ENCODE assay signal across 1 cellular context in genomic region chr3:188229726-188230125, GRCh38.
TF ChIP-seq lines count a peak whose summit lies in the region.

No MANE protein-coding gene starts in this region.

TF ChIP-seq in HepG2, 621 proteins besides CTCF, POLR2A, EP300 and RAD21 (continued from another document and continues in another):
- TF ChIP-seq ZNF710 (CRISPR knock-in tag; IDR thresholded peaks at IDR 0.05; ENCODE audit: borderline replicate concordance): peak; percentile 28; the same call in 1 of the 2 replicates
- TF ChIP-seq PITX1 (CRISPR knock-in tag; IDR thresholded peaks at IDR 0.05): peak; percentile 87
- TF ChIP-seq GATAD2A (CRISPR knock-in tag; IDR thresholded peaks at IDR 0.05): 0 out of 2 replicates have a peak, but pooled peaks have one; percentile 18
- peak; percentile 47 for TF ChIP-seq MED1 (CRISPR knock-in tag; IDR thresholded peaks at IDR 0.05)
- no peak for TF ChIP-seq ZNF615 (CRISPR knock-in tag; IDR thresholded peaks at IDR 0.05; ENCODE audit: borderline replicate concordance)
- peak; percentile 44; the same call in 1 of the 2 replicates for TF ChIP-seq ZBTB33 (CRISPR knock-in tag; IDR thresholded peaks at IDR 0.05)
- 0 out of 2 replicates have a peak, but pooled peaks have one; percentile 23 for TF ChIP-seq ZNF775 (CRISPR knock-in tag; IDR thresholded peaks at IDR 0.05; ENCODE audit: borderline replicate concordance)
- TF ChIP-seq, protein P1, sequence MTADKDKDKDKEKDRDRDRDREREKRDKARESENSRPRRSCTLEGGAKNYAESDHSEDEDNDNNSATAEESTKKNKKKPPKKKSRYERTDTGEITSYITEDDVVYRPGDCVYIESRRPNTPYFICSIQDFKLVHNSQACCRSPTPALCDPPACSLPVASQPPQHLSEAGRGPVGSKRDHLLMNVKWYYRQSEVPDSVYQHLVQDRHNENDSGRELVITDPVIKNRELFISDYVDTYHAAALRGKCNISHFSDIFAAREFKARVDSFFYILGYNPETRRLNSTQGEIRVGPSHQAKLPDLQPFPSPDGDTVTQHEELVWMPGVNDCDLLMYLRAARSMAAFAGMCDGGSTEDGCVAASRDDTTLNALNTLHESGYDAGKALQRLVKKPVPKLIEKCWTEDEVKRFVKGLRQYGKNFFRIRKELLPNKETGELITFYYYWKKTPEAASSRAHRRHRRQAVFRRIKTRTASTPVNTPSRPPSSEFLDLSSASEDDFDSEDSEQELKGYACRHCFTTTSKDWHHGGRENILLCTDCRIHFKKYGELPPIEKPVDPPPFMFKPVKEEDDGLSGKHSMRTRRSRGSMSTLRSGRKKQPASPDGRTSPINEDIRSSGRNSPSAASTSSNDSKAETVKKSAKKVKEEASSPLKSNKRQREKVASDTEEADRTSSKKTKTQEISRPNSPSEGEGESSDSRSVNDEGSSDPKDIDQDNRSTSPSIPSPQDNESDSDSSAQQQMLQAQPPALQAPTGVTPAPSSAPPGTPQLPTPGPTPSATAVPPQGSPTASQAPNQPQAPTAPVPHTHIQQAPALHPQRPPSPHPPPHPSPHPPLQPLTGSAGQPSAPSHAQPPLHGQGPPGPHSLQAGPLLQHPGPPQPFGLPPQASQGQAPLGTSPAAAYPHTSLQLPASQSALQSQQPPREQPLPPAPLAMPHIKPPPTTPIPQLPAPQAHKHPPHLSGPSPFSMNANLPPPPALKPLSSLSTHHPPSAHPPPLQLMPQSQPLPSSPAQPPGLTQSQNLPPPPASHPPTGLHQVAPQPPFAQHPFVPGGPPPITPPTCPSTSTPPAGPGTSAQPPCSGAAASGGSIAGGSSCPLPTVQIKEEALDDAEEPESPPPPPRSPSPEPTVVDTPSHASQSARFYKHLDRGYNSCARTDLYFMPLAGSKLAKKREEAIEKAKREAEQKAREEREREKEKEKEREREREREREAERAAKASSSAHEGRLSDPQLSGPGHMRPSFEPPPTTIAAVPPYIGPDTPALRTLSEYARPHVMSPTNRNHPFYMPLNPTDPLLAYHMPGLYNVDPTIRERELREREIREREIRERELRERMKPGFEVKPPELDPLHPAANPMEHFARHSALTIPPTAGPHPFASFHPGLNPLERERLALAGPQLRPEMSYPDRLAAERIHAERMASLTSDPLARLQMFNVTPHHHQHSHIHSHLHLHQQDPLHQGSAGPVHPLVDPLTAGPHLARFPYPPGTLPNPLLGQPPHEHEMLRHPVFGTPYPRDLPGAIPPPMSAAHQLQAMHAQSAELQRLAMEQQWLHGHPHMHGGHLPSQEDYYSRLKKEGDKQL (CRISPR knock-in tag; IDR thresholded peaks at IDR 0.05; ENCODE audit: low read depth): 0 out of 2 replicates have a peak, but pooled peaks have one; percentile 21
- no peak for TF ChIP-seq NPAS2 (CRISPR knock-in tag; IDR thresholded peaks at IDR 0.05; ENCODE audit: borderline replicate concordance)
- TF ChIP-seq EED (CRISPR knock-in tag; IDR thresholded peaks at IDR 0.05): no peak
- peak; percentile 78 for TF ChIP-seq TBX2 (CRISPR knock-in tag; IDR thresholded peaks at IDR 0.05; ENCODE audit: borderline replicate concordance)
- TF ChIP-seq ARID5B (CRISPR knock-in tag; IDR thresholded peaks at IDR 0.05): peak; percentile 37; the same call in 1 of the 2 replicates
- peak; percentile 62 for TF ChIP-seq NR2F6 (IDR thresholded peaks at IDR 0.05)
- peak; percentile 29; the same call in 1 of the 2 replicates for TF ChIP-seq NR2F6 (CRISPR knock-in tag; IDR thresholded peaks at IDR 0.05)
- TF ChIP-seq SPEN (CRISPR knock-in tag; IDR thresholded peaks at IDR 0.05; ENCODE audit: low read depth): no peak
- peak; percentile 32; the same call in 1 of the 2 replicates for TF ChIP-seq RXRB (CRISPR knock-in tag; IDR thresholded peaks at IDR 0.05; ENCODE audit: borderline replicate concordance)
- no peak for TF ChIP-seq MZF1 (CRISPR knock-in tag; IDR thresholded peaks at IDR 0.05; ENCODE audit: borderline replicate concordance)
- peak; percentile 48; the same call in 1 of the 2 replicates for TF ChIP-seq SALL1 (CRISPR knock-in tag; IDR thresholded peaks at IDR 0.05)
- no peak for TF ChIP-seq SOX13 (IDR thresholded peaks at IDR 0.05)
- peak in 1 of 2 experiments; percentile 42; a peak in 2 of 4 replicates for TF ChIP-seq SOX13 (CRISPR knock-in tag; conservative IDR thresholded peaks at IDR 0.05 in 1 of 2, IDR thresholded peaks at IDR 0.05 in 1 of 2)
- TF ChIP-seq TCF7 (IDR thresholded peaks at IDR 0.05; ENCODE audit: low read depth): peak; percentile 60
- no peak for TF ChIP-seq CBX1 (IDR thresholded peaks at IDR 0.05; ENCODE audit: low read depth)
- TF ChIP-seq PAXIP1 (CRISPR knock-in tag; conservative IDR thresholded peaks at IDR 0.05): peak; percentile 55; the same call in 1 of the 2 replicates
- TF ChIP-seq HDAC1 (CRISPR knock-in tag; IDR thresholded peaks at IDR 0.05): 0 out of 2 replicates have a peak, but pooled peaks have one; percentile 15
- peak; percentile 29; the same call in 1 of the 2 replicates for TF ChIP-seq DPF2 (CRISPR knock-in tag; IDR thresholded peaks at IDR 0.05; ENCODE audit: borderline replicate concordance, low read depth)
- TF ChIP-seq HOXA3 (CRISPR knock-in tag; IDR thresholded peaks at IDR 0.05): no peak
- no peak for TF ChIP-seq FOXP1 (IDR thresholded peaks at IDR 0.05)
- peak; percentile 36; the same call in 1 of the 2 replicates for TF ChIP-seq FOXP1 (CRISPR knock-in tag; IDR thresholded peaks at IDR 0.05)
- no peak for TF ChIP-seq ZC3H4 (CRISPR knock-in tag; IDR thresholded peaks at IDR 0.05; ENCODE audit: borderline replicate concordance)
- TF ChIP-seq LCORL (IDR thresholded peaks at IDR 0.05): no peak
- peak; percentile 67; the same call in 1 of the 2 replicates for TF ChIP-seq LCORL (CRISPR knock-in tag; IDR thresholded peaks at IDR 0.05)
- no peak for TF ChIP-seq ZNF546 (CRISPR knock-in tag; conservative IDR thresholded peaks at IDR 0.05)
- TF ChIP-seq RARA (CRISPR knock-in tag; IDR thresholded peaks at IDR 0.05): 0 out of 2 replicates have a peak, but pooled peaks have one; percentile 42
- peak; percentile 74 for TF ChIP-seq ZNF574 (CRISPR knock-in tag; IDR thresholded peaks at IDR 0.05)
